In genomic region chr2:85396531-85397470, GRCh38 we compare ENCODE assay signal across 1 cellular context.
TF ChIP-seq lines count a peak whose summit lies in the region.

No MANE protein-coding gene starts in this region.

TF ChIP-seq in HepG2, 621 proteins besides CTCF, POLR2A, EP300 and RAD21:
- no peak for TF ChIP-seq ZNF580 (CRISPR knock-in tag; IDR thresholded peaks at IDR 0.05; ENCODE audit: borderline replicate concordance, low read depth)
- TF ChIP-seq ZNF484 (CRISPR knock-in tag; IDR thresholded peaks at IDR 0.05; ENCODE audit: borderline replicate concordance, low read depth) = no peak
- no peak for TF ChIP-seq ZNF639 (CRISPR knock-in tag; conservative IDR thresholded peaks at IDR 0.05)
- no peak for TF ChIP-seq HDAC1 (CRISPR knock-in tag; IDR thresholded peaks at IDR 0.05)
- TF ChIP-seq SIN3A (IDR thresholded peaks at IDR 0.05; ENCODE audit: borderline replicate concordance, low read depth, low read length) = no peak
- no peak for TF ChIP-seq CREBL2 (CRISPR knock-in tag; IDR thresholded peaks at IDR 0.05; ENCODE audit: borderline replicate concordance)
- TF ChIP-seq ARNTL (CRISPR knock-in tag; IDR thresholded peaks at IDR 0.05) = no peak
TF ChIP-seq in HepG2: peak in this region for 0.
